In genomic region chr6:113276631-113277030, GRCh38 we compare ENCODE assay signal across 15 cellular contexts.
A peak's percentile ranks its signal among the peaks of the same experiment; 100 is the strongest.
DNase-seq lines count a peak whose midpoint lies in the region; ATAC-seq and TF ChIP-seq lines count a peak whose summit lies in the region.
"Had no signal": no experiment of that assay in that cellular context is flagged by ENCODE, and none has a peak within 500 bp of the region (broad histone marks: within the 10 kb centered on the region; RNA-seq: fewer than 3 reads in every experiment).

No MANE protein-coding gene starts in this region.

- H3K27ac Mint-ChIP-seq in chondrocyte (ENCODE audit: unreplicated experiment) = peak overlapping the region; percentile 33
- no peak overlapping the region for H3K27ac Mint-ChIP-seq in natural killer cell treated with Interleukin-12 subunit alpha and Interleukin-12 subunit beta and Interleukin-15 and Interleukin-18, amount 100 ng/mL, for 72 hours
- H3K27ac Mint-ChIP-seq: CD14-positive monocyte; CD8-positive, alpha-beta T cell; H9 had no signal

- no peak for TF ChIP-seq CTCF in chondrocyte (IDR thresholded peaks at IDR 0.05)
- no peak for TF ChIP-seq CTCF in fibroblast of pulmonary artery (IDR thresholded peaks at IDR 0.05; ENCODE audit: low read length, missing control alignments)

- peaks cover 11% of the 10 kb centered on the region for H3K9me3 Mint-ChIP-seq in chondrocyte (ENCODE audit: low read depth)
- H3K9me3 Mint-ChIP-seq in natural killer cell treated with Interleukin-12 subunit alpha and Interleukin-12 subunit beta and Interleukin-15 and Interleukin-18, amount 100 ng/mL, for 72 hours = peaks cover 10% of the 10 kb centered on the region
- H3K9me3 Mint-ChIP-seq: H9 had no signal

- ATAC-seq in GM18867 (IDR thresholded peaks at IDR 0.05; ENCODE audit: unreplicated experiment) = no peak
- no peak for ATAC-seq in HG02981 (IDR thresholded peaks at IDR 0.05; ENCODE audit: unreplicated experiment)
- no peak for ATAC-seq in natural killer cell treated with Interleukin-12 subunit alpha and Interleukin-12 subunit beta and Interleukin-15 and Interleukin-18, amount 100 ng/mL, for 72 hours
- ATAC-seq: CD8-positive, alpha-beta T cell; HepG2 had no signal

- no peak overlapping the region for H3K4me3 Mint-ChIP-seq in chondrocyte (ENCODE audit: unreplicated experiment)
- no peak overlapping the region for H3K4me3 Mint-ChIP-seq in natural killer cell treated with Interleukin-12 subunit alpha and Interleukin-12 subunit beta and Interleukin-15 and Interleukin-18, amount 100 ng/mL, for 72 hours
- H3K4me3 Mint-ChIP-seq: CD14-positive monocyte; CD8-positive, alpha-beta T cell; H9 had no signal

- no peaks in the 10 kb centered on the region for H3K27me3 Mint-ChIP-seq in chondrocyte (ENCODE audit: low read depth)
- H3K27me3 Mint-ChIP-seq in natural killer cell treated with Interleukin-12 subunit alpha and Interleukin-12 subunit beta and Interleukin-15 and Interleukin-18, amount 100 ng/mL, for 72 hours = no peaks in the 10 kb centered on the region

- peaks cover 38% of the 10 kb centered on the region for H3K4me1 Mint-ChIP-seq in chondrocyte (ENCODE audit: low read depth)
- no peaks in the 10 kb centered on the region for H3K4me1 Mint-ChIP-seq in natural killer cell treated with Interleukin-12 subunit alpha and Interleukin-12 subunit beta and Interleukin-15 and Interleukin-18, amount 100 ng/mL, for 72 hours (ENCODE audit: low read depth in 2 of 2)
- H3K4me1 Mint-ChIP-seq: CD14-positive monocyte had no signal

- H3K36me3 Mint-ChIP-seq in chondrocyte (ENCODE audit: low read depth) = no peaks in the 10 kb centered on the region
- peaks cover 4% of the 10 kb centered on the region for H3K36me3 Mint-ChIP-seq in natural killer cell treated with Interleukin-12 subunit alpha and Interleukin-12 subunit beta and Interleukin-15 and Interleukin-18, amount 100 ng/mL, for 72 hours
- H3K36me3 Mint-ChIP-seq: CD14-positive monocyte; CD8-positive, alpha-beta T cell had no signal

- H3K4me3 ChIP-seq in fibroblast of pulmonary artery (replicated peaks; ENCODE audit: low read depth, low read length) = no peak overlapping the region

- DNase-seq in EH (ENCODE audit: low read depth) (peak; percentile 15), chondrocyte (ENCODE audit: low spot score) (no peak), fibroblast of pulmonary artery (ENCODE audit: low read depth) (peak; percentile 39), pulmonary artery endothelial cell (ENCODE audit: low read depth, low spot score) (peak; percentile 17)
- DNase-seq in natural killer cell treated with Interleukin-12 subunit alpha and Interleukin-12 subunit beta and Interleukin-15 and Interleukin-18, amount 100 ng/mL, for 72 hours (ENCODE audit: low spot score) = no peak
- DNase-seq: Caco-2; CD8-positive, alpha-beta T cell; DND-41; GF-D8; GOT3; H9 had no signal

Comparison
In these comparisons a context has a peak if more than half of its experiments do, and no peak if none do; other contexts are left out.
1. DNase-seq: peak in EH (single experiment), fibroblast of pulmonary artery (single experiment) and pulmonary artery endothelial cell (single experiment); none in chondrocyte (single experiment) and natural killer cell treated with Interleukin-12 subunit alpha and Interleukin-12 subunit beta and Interleukin-15 and Interleukin-18, amount 100 ng/mL, for 72 hours (single experiment).